Comparison of ENCODE assay signal across 8 cellular contexts in genomic region chr10:115093286-115093775, GRCh38. TPM values are rescaled to one million over a fixed set of nuclear protein-coding genes. Genes with fewer than 3 reads are reported as not detected.
A peak's percentile ranks its signal among the peaks of the same experiment; 100 is the strongest.
DNase-seq lines count a peak whose midpoint lies in the region; ATAC-seq and TF ChIP-seq lines count a peak whose summit lies in the region.

A gene with protein sequence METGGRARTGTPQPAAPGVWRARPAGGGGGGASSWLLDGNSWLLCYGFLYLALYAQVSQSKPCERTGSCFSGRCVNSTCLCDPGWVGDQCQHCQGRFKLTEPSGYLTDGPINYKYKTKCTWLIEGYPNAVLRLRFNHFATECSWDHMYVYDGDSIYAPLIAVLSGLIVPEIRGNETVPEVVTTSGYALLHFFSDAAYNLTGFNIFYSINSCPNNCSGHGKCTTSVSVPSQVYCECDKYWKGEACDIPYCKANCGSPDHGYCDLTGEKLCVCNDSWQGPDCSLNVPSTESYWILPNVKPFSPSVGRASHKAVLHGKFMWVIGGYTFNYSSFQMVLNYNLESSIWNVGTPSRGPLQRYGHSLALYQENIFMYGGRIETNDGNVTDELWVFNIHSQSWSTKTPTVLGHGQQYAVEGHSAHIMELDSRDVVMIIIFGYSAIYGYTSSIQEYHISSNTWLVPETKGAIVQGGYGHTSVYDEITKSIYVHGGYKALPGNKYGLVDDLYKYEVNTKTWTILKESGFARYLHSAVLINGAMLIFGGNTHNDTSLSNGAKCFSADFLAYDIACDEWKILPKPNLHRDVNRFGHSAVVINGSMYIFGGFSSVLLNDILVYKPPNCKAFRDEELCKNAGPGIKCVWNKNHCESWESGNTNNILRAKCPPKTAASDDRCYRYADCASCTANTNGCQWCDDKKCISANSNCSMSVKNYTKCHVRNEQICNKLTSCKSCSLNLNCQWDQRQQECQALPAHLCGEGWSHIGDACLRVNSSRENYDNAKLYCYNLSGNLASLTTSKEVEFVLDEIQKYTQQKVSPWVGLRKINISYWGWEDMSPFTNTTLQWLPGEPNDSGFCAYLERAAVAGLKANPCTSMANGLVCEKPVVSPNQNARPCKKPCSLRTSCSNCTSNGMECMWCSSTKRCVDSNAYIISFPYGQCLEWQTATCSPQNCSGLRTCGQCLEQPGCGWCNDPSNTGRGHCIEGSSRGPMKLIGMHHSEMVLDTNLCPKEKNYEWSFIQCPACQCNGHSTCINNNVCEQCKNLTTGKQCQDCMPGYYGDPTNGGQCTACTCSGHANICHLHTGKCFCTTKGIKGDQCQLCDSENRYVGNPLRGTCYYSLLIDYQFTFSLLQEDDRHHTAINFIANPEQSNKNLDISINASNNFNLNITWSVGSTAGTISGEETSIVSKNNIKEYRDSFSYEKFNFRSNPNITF (N-terminal part only) (plus strand): TSS chr10:115093365. CDS start chr10:115093751, 386 bp downstream.

- H3K27ac Mint-ChIP-seq in IgD-negative memory B cell (peak within 1 kb of the TSS; percentile 24 to 88 (median 50)), glutamatergic neuron (ENCODE audit: unreplicated experiment) (peak within 1 kb of the TSS; percentile 97), osteocyte (ENCODE audit: unreplicated experiment) (peak within 1 kb of the TSS; percentile 81)
- no peak within 1 kb of the TSS for H3K27ac Mint-ChIP-seq in activated CD8-positive, alpha-beta memory T cell treated with anti-CD3 and anti-CD28 coated beads, Interleukin-2, amount 10 ng/mL, durations not matched to agents 7 days and 5 days

- TF ChIP-seq CTCF in glutamatergic neuron (IDR thresholded peaks at IDR 0.05; ENCODE audit: partially characterized antibody, unreplicated experiment) (no peak), osteocyte (IDR thresholded peaks at IDR 0.05) (no peak)

- peak; percentile 27 for DNase-seq in NCI-H1694 treated with DMSO at 0.1 percent for 48 hours (lab: John Stamatoyannopoulos, UW)
- DNase-seq in NCI-H1694 (lab: John Stamatoyannopoulos, UW): no peak
- DNase-seq in activated CD8-positive, alpha-beta memory T cell treated with anti-CD3 and anti-CD28 coated beads, Interleukin-2, amount 10 ng/mL, durations not matched to agents 7 days and 5 days: no peak
- DNase-seq in glutamatergic neuron: peak; percentile 69
- DNase-seq in osteocyte (ENCODE audit: extremely low spot score, unreplicated experiment): peak; percentile 86
- DNase-seq in NCI-H226: no peak

- peak; percentile 69 for ATAC-seq in GM21737 (IDR thresholded peaks at IDR 0.05; ENCODE audit: unreplicated experiment)
- peak; percentile 74 for ATAC-seq in activated CD8-positive, alpha-beta memory T cell treated with anti-CD3 and anti-CD28 coated beads, Interleukin-2, amount 10 ng/mL, durations not matched to agents 7 days and 5 days

- CTCF ChIA-PET in activated CD8-positive, alpha-beta memory T cell treated with anti-CD3 and anti-CD28 coated beads, Interleukin-2, amount 10 ng/mL, durations not matched to agents 7 days and 5 days (lab: Charles Lee): interaction anchor here (1.5 kb wide), 1 partner anchor 37 kb away, joined by 4 read pairs; no protein-coding TSS in a partner anchor

- H3K4me1 Mint-ChIP-seq in IgD-negative memory B cell: peaks cover 5 to 13% (median 11%) of the 10 kb centered on the region in 3 donors
- H3K4me1 Mint-ChIP-seq in activated CD8-positive, alpha-beta memory T cell treated with anti-CD3 and anti-CD28 coated beads, Interleukin-2, amount 10 ng/mL, durations not matched to agents 7 days and 5 days: peaks cover 10% of the 10 kb centered on the region
- H3K4me1 Mint-ChIP-seq in glutamatergic neuron (ENCODE audit: low read depth, unreplicated experiment): peaks cover 17% of the 10 kb centered on the region
- peaks cover 18% of the 10 kb centered on the region for H3K4me1 Mint-ChIP-seq in osteocyte (ENCODE audit: unreplicated experiment)

- H3K4me3 Mint-ChIP-seq in IgD-negative memory B cell (peak within 1 kb of the TSS; percentile 85 to 95 (median 90)), glutamatergic neuron (ENCODE audit: unreplicated experiment) (peak within 1 kb of the TSS; percentile 95), osteocyte (ENCODE audit: unreplicated experiment) (peak within 1 kb of the TSS; percentile 87)
- H3K4me3 Mint-ChIP-seq in activated CD8-positive, alpha-beta memory T cell treated with anti-CD3 and anti-CD28 coated beads, Interleukin-2, amount 10 ng/mL, durations not matched to agents 7 days and 5 days: peak within 1 kb of the TSS; percentile 67

- H3K9me3 Mint-ChIP-seq in IgD-negative memory B cell (peaks cover 0 to 2% (median 0%) of the 10 kb centered on the region in 3 donors), glutamatergic neuron (ENCODE audit: unreplicated experiment) (peaks cover 8% of the 10 kb centered on the region), osteocyte (ENCODE audit: unreplicated experiment) (no peaks in the 10 kb centered on the region)
- no peaks in the 10 kb centered on the region for H3K9me3 Mint-ChIP-seq in activated CD8-positive, alpha-beta memory T cell treated with anti-CD3 and anti-CD28 coated beads, Interleukin-2, amount 10 ng/mL, durations not matched to agents 7 days and 5 days (ENCODE audit: low read depth)

- peaks cover 14% of the 10 kb centered on the region for H3K27me3 Mint-ChIP-seq in IgD-negative memory B cell
- H3K27me3 Mint-ChIP-seq in activated CD8-positive, alpha-beta memory T cell treated with anti-CD3 and anti-CD28 coated beads, Interleukin-2, amount 10 ng/mL, durations not matched to agents 7 days and 5 days: peaks cover 64% of the 10 kb centered on the region
- H3K27me3 Mint-ChIP-seq in glutamatergic neuron (ENCODE audit: unreplicated experiment): peaks cover 11% of the 10 kb centered on the region
- no peaks in the 10 kb centered on the region for H3K27me3 Mint-ChIP-seq in osteocyte (ENCODE audit: unreplicated experiment)

- H3K36me3 Mint-ChIP-seq in IgD-negative memory B cell: no peaks in the 10 kb centered on the region
- no peaks in the 10 kb centered on the region for H3K36me3 Mint-ChIP-seq in activated CD8-positive, alpha-beta memory T cell treated with anti-CD3 and anti-CD28 coated beads, Interleukin-2, amount 10 ng/mL, durations not matched to agents 7 days and 5 days
- H3K36me3 Mint-ChIP-seq in glutamatergic neuron (ENCODE audit: unreplicated experiment): no peaks in the 10 kb centered on the region
- no peaks in the 10 kb centered on the region for H3K36me3 Mint-ChIP-seq in osteocyte (ENCODE audit: unreplicated experiment)

RNA-seq across cellular contexts. Expression of the gene that starts here (rescaled TPM):
- polyA plus RNA-seq in IgD-negative memory B cell: 2.5 TPM
- under 1 TPM; 0.35 to 0.87 TPM for total RNA-seq in activated CD8-positive, alpha-beta memory T cell treated with anti-CD3 and anti-CD28 coated beads, Interleukin-2, amount 10 ng/mL, durations not matched to agents 7 days and 5 days
- total RNA-seq in glutamatergic neuron (ENCODE audit: unreplicated experiment) (35.9 TPM), osteocyte (20.2 and 23.6 TPM in 2 replicates)

Comparison
In these comparisons a context has a peak if more than half of its experiments do, and no peak if none do; other contexts are left out.
1. RNA of the gene that starts here (total RNA-seq): 35.9 TPM in glutamatergic neuron (single experiment) and 20.2 to 23.6 TPM in osteocyte; 0.35 to 0.87 TPM in activated CD8-positive, alpha-beta memory T cell treated with anti-CD3 and anti-CD28 coated beads, Interleukin-2, amount 10 ng/mL, durations not matched to agents 7 days and 5 days; every median in the first group is over 10 times any median in the second.
2. DNase-seq: peak in NCI-H1694 treated with DMSO at 0.1 percent for 48 hours (single experiment), glutamatergic neuron (single experiment) and osteocyte (single experiment); none in NCI-H1694 (single experiment), activated CD8-positive, alpha-beta memory T cell treated with anti-CD3 and anti-CD28 coated beads, Interleukin-2, amount 10 ng/mL, durations not matched to agents 7 days and 5 days (single experiment) and NCI-H226 (single experiment).
3. Peak in ATAC-seq in activated CD8-positive, alpha-beta memory T cell treated with anti-CD3 and anti-CD28 coated beads, Interleukin-2, amount 10 ng/mL, durations not matched to agents 7 days and 5 days; RNA of the gene not detected or under 1 TPM.
4. Peak in every context shown above with its lines, with median percentiles within 50 percentile points of each other: H3K4me3 Mint-ChIP-seq.